ENCODE assay signal across 35 cellular contexts in the genomic region with DNA sequence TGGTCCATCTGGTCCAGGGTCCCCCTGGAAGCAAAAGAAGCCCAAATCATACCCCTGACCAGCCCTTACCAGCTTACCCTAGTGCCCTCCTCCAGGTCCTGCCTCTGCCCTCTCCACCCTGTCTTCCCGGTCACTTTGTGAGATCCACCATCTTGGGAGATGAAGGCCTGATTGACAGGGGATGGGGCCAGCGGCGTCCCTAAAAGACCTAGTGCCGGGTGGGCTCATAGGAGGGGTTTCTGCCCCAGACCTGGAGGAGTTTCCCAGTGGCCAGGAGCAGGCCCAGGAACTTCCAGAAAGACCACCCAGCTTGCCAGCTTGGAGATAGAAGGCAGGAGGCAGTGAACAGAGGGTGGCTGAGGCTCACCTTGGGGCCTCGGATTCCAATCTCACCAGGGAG. TPM values are rescaled to one million over a fixed set of nuclear protein-coding genes. Genes with fewer than 3 reads are reported as not detected.
A peak's percentile ranks its signal among the peaks of the same experiment; 100 is the strongest.
DNase-seq lines count a peak whose midpoint lies in the region; ATAC-seq, FAIRE-seq and TF ChIP-seq lines count a peak whose summit lies in the region.
"Had no signal": no experiment of that assay in that cellular context is flagged by ENCODE, and none has a peak within 500 bp of the region (broad histone marks: within the 10 kb centered on the region; RNA-seq: fewer than 3 reads in every experiment).

No MANE protein-coding gene starts in this region.

- no peak overlapping the region for H3K4ac ChIP-seq in H1 (replicated peaks; ENCODE audit: insufficient read length, low read depth, low read length)

- 88% methylated on average over 5 of the region's 5 CpGs; no CpG with 5 or more reads in 1 of the 2 experiments for WGBS in H1 (ENCODE audit: extremely low coverage in 1 of 2, insufficient coverage in 1 of 2, insufficient read length in 1 of 2, insufficient replicate concordance in 2 of 2, low coverage in 1 of 2, low lambda C conversion rate in 2 of 2, missing lambda C conversion rate in 1 of 2), 2 experiments

- H3K36me3 ChIP-seq in Karpas-422 (ENCODE audit: insufficient read depth, low read length) (no peaks in the 10 kb centered on the region), H1 (ENCODE audit: control insufficient read depth in 2 of 4, insufficient read depth in 4 of 4, low read length in 3 of 4) (peaks cover 0 to 3% (median 0%) of the 10 kb centered on the region in 4 experiments; a peak in 1 of 8 replicates)
- H3K36me3 ChIP-seq: brain microvascular endothelial cell, esophagus muscularis mucosa, left lung, right atrium auricular region, thoracic aorta, uterus had no signal

- no peak overlapping the region for H2BK5ac ChIP-seq in H1 (ENCODE audit: low read depth, low read length)

- H3K9me3 ChIP-seq in Karpas-422 (ENCODE audit: low read length): no peaks in the 10 kb centered on the region
- no peaks in the 10 kb centered on the region for H3K9me3 ChIP-seq in H1 (ENCODE audit: insufficient read depth in 2 of 2, low read depth in 1 of 2, low read length in 1 of 2)
- H3K9me3 ChIP-seq: esophagus muscularis mucosa, left lung, right atrium auricular region, thoracic aorta, uterus had no signal

- peaks cover 11% of the 10 kb centered on the region for H3K27me3 Mint-ChIP-seq in activated naive CD8-positive, alpha-beta T cell treated with anti-CD3 and anti-CD28 coated beads, Interleukin-2, amount 10 ng/mL, durations not matched to agents 7 days and 5 days
- peaks cover 4% of the 10 kb centered on the region for H3K27me3 Mint-ChIP-seq in activated naive CD8-positive, alpha-beta T cell treated with anti-CD3 and anti-CD28 coated beads for 36 hours
- H3K27me3 Mint-ChIP-seq: memory B cell had no signal

- no peak overlapping the region for H4K5ac ChIP-seq in H1 (ENCODE audit: insufficient read length, low read depth, low read length)

- H2BK12ac ChIP-seq in H1 (ENCODE audit: low read depth, low read length): no peak overlapping the region

- H3K27ac ChIP-seq in Karpas-422 (ENCODE audit: low read length) (no peak overlapping the region), H1 (ENCODE audit: low read depth, low read length) (no peak overlapping the region)
- H3K27ac ChIP-seq: brain microvascular endothelial cell, C4-2B, esophagus muscularis mucosa, left lung, PC-9, right atrium auricular region, thoracic aorta, uterus had no signal

- peak overlapping the region; percentile 70 for H3K27ac Mint-ChIP-seq in activated naive CD8-positive, alpha-beta T cell treated with anti-CD3 and anti-CD28 coated beads, Interleukin-2, amount 10 ng/mL, durations not matched to agents 7 days and 5 days
- H3K27ac Mint-ChIP-seq in activated naive CD8-positive, alpha-beta T cell treated with anti-CD3 and anti-CD28 coated beads for 36 hours: no peak overlapping the region
- H3K27ac Mint-ChIP-seq: activated CD4-positive, alpha-beta T cell treated with anti-CD3 and anti-CD28 coated beads for 36 hours; memory B cell had no signal

- H3K4me3 ChIP-seq in Karpas-422 (ENCODE audit: low read length) (no peak overlapping the region), H1 (ENCODE audit: extremely low read depth in 1 of 4, insufficient read depth in 2 of 4, low read depth in 3 of 4, low read length in 4 of 4) (no peak overlapping the region)
- H3K4me3 ChIP-seq: dorsolateral prefrontal cortex, esophagus muscularis mucosa, left lung, PC-9, right atrium auricular region, smooth muscle cell, thoracic aorta, uterus had no signal

- no peaks in the 10 kb centered on the region for H3K79me1 ChIP-seq in H1 (ENCODE audit: low read depth, low read length)

- no peak overlapping the region for H2BK15ac ChIP-seq in H1 (ENCODE audit: low read length)

- POLR2A ChIA-PET in activated naive CD8-positive, alpha-beta T cell treated with anti-CD3 and anti-CD28 coated beads, Interleukin-2, amount 10 ng/mL, durations not matched to agents 7 days and 5 days (lab: Charles Lee): interaction anchor here (0.6 kb wide), 1 partner anchor 20 kb away, joined by 3 read pairs; no protein-coding TSS in a partner anchor
- POLR2A ChIA-PET in H1 (lab: Charles Lee; ENCODE audit: partially characterized antibody): interaction anchor here (1.5 kb wide), 1 partner anchor 20 kb away, joined by 7 read pairs; no protein-coding TSS in a partner anchor

- H3K4me2 ChIP-seq in Karpas-422 (ENCODE audit: low read depth, low read length, poor library complexity, severe bottlenecking) (no peak overlapping the region), H1 (ENCODE audit: insufficient read depth in 1 of 2, low read depth in 2 of 2, low read length in 2 of 2) (no peak overlapping the region)
- H3K4me2 ChIP-seq: PC-9, smooth muscle cell had no signal

- H3K9me3 Mint-ChIP-seq in activated naive CD8-positive, alpha-beta T cell treated with anti-CD3 and anti-CD28 coated beads, Interleukin-2, amount 10 ng/mL, durations not matched to agents 7 days and 5 days: no peaks in the 10 kb centered on the region
- H3K9me3 Mint-ChIP-seq in activated naive CD8-positive, alpha-beta T cell treated with anti-CD3 and anti-CD28 coated beads for 36 hours: no peaks in the 10 kb centered on the region
- H3K9me3 Mint-ChIP-seq: memory B cell; neural crest cell; stimulated activated naive CD8-positive, alpha-beta T cell treated with anti-CD3 and anti-CD28 coated beads, Interleukin-15, amount 100 ng/mL, for 72 hours had no signal

- no peaks in the 10 kb centered on the region for H4K20me1 ChIP-seq in Karpas-422 (ENCODE audit: insufficient read depth, low read depth, low read length)
- H4K20me1 ChIP-seq in H1 (replicated peaks in 1 of 2; ENCODE audit: control insufficient read depth in 1 of 2, insufficient read depth in 2 of 2, low read length in 2 of 2): peaks cover 0 to 3% of the 10 kb centered on the region in 2 experiments

- H3K18ac ChIP-seq in H1 (ENCODE audit: extremely low read depth, low read length): no peak overlapping the region

- H3K36me3 Mint-ChIP-seq in activated naive CD8-positive, alpha-beta T cell treated with anti-CD3 and anti-CD28 coated beads, Interleukin-2, amount 10 ng/mL, durations not matched to agents 7 days and 5 days: no peaks in the 10 kb centered on the region
- no peaks in the 10 kb centered on the region for H3K36me3 Mint-ChIP-seq in activated naive CD8-positive, alpha-beta T cell treated with anti-CD3 and anti-CD28 coated beads for 36 hours
- H3K36me3 Mint-ChIP-seq: memory B cell had no signal

- H3K79me2 ChIP-seq in Karpas-422 (ENCODE audit: low read length) (no peaks in the 10 kb centered on the region), H1 (ENCODE audit: control insufficient read depth in 1 of 2, insufficient read depth in 2 of 2, low read length in 2 of 2) (no peaks in the 10 kb centered on the region)

- no peak for DNase-seq in activated naive CD8-positive, alpha-beta T cell treated with anti-CD3 and anti-CD28 coated beads, Interleukin-2, amount 10 ng/mL, durations not matched to agents 7 days and 5 days
- no peak for DNase-seq in activated naive CD8-positive, alpha-beta T cell treated with anti-CD3 and anti-CD28 coated beads for 36 hours
- peak; percentile 35 for DNase-seq in Karpas-422
- DNase-seq in H1 (ENCODE audit: low read depth in 1 of 2, low spot score in 2 of 2): no peak
- no peak for DNase-seq in GM03348 (ENCODE audit: low spot score)
- DNase-seq in DMS79 (lab: John Stamatoyannopoulos, UW): no peak
- no peak for DNase-seq in omental fat pad (ENCODE audit: low spot score)
- DNase-seq: brain microvascular endothelial cell; cerebellar nuclear complex; DMS79 treated with DMSO at 0.1 percent for 48 hours; foreskin fibroblast; GDM1; islet precursor cell; Kasumi-1; NCI-H1436; NCI-H2081 treated with DMSO at 0.1 percent for 48 hours; NCI-H2227 treated with DMSO at 0.1 percent for 48 hours; NCI-H526; NK-92 treated with Interleukin-12 subunit alpha and Interleukin-12 subunit beta, amount 100 ng/mL, for 24 hours; uterus had no signal

- TF ChIP-seq CTCF in H1 (IDR thresholded peaks at IDR 0.05; ENCODE audit: control extremely low read depth in 1 of 3, insufficient read depth in 1 of 3, low read depth in 1 of 3, low read length in 3 of 3) (no peak), omental fat pad (IDR thresholded peaks at IDR 0.05) (no peak)

- no peak overlapping the region for H2BK20ac ChIP-seq in H1 (ENCODE audit: low read length)

- peaks cover 18% of the 10 kb centered on the region for H3K4me1 Mint-ChIP-seq in activated naive CD8-positive, alpha-beta T cell treated with anti-CD3 and anti-CD28 coated beads, Interleukin-2, amount 10 ng/mL, durations not matched to agents 7 days and 5 days
- H3K4me1 Mint-ChIP-seq in activated naive CD8-positive, alpha-beta T cell treated with anti-CD3 and anti-CD28 coated beads for 36 hours: peaks cover 17% of the 10 kb centered on the region

- no peak overlapping the region for H2AK5ac ChIP-seq in H1 (ENCODE audit: low read depth, low read length)

- H3K4me3 Mint-ChIP-seq in activated naive CD8-positive, alpha-beta T cell treated with anti-CD3 and anti-CD28 coated beads, Interleukin-2, amount 10 ng/mL, durations not matched to agents 7 days and 5 days: no peak overlapping the region
- H3K4me3 Mint-ChIP-seq in activated naive CD8-positive, alpha-beta T cell treated with anti-CD3 and anti-CD28 coated beads for 36 hours: no peak overlapping the region
- H3K4me3 Mint-ChIP-seq: activated CD4-positive, alpha-beta T cell treated with anti-CD3 and anti-CD28 coated beads for 36 hours; neural crest cell had no signal

- no peak for ATAC-seq in activated naive CD8-positive, alpha-beta T cell treated with anti-CD3 and anti-CD28 coated beads, Interleukin-2, amount 10 ng/mL, durations not matched to agents 7 days and 5 days (ENCODE audit: low read depth)
- ATAC-seq in omental fat pad (ENCODE audit: low FRiP score): no peak
- ATAC-seq: activated CD4-positive, alpha-beta T cell treated with anti-CD3 and anti-CD28 coated beads for 36 hours; Right ventricle myocardium inferior; SK-N-SH treated with all-trans-retinoic acid at 6 μM for 48 hours; stimulated activated naive CD8-positive, alpha-beta T cell treated with anti-CD3 and anti-CD28 coated beads, Interleukin-15, amount 100 ng/mL, for 72 hours had no signal

- H3K27me3 ChIP-seq in Karpas-422 (ENCODE audit: low read length) (no peaks in the 10 kb centered on the region; the same call in 1 of the 2 replicates), H1 (replicated peaks in 1 of 4; ENCODE audit: control insufficient read depth in 3 of 4, extremely low read depth in 1 of 4, insufficient read depth in 3 of 4, low read length in 3 of 4) (peaks cover 12 to 33% (median 29%) of the 10 kb centered on the region in 4 experiments)

- peak overlapping the region; percentile 47; the same call in 1 of the 2 replicates for H4K8ac ChIP-seq in H1 (ENCODE audit: extremely low read depth, insufficient read depth, low read length)

- no peak overlapping the region for H2BK120ac ChIP-seq in H1 (replicated peaks; ENCODE audit: low read depth, low read length)

- no peak overlapping the region for H3K9ac ChIP-seq in Karpas-422 (ENCODE audit: low read length)
- H3K9ac ChIP-seq in H1 (replicated peaks in 1 of 4; ENCODE audit: extremely low read depth in 1 of 4, low read depth in 3 of 4, low read length in 3 of 4): no peak overlapping the region

- no peak overlapping the region for H3K23ac ChIP-seq in H1 (ENCODE audit: insufficient read length)

- CTCF ChIA-PET in H1 (lab: Charles Lee; ENCODE audit: partially characterized antibody): interaction anchor here (0.8 to 2.7 kb wide), 11 partner anchors 11 to 234 kb away, joined by 3 to 13 read pairs (median 4); no protein-coding TSS in a partner anchor

- H3K9me2 ChIP-seq in Karpas-422 (replicated peaks; ENCODE audit: insufficient read depth, low read length): no peaks in the 10 kb centered on the region

- peaks cover 56% of the 10 kb centered on the region for H3K4me1 ChIP-seq in Karpas-422 (ENCODE audit: low read length)
- peaks cover 8 to 16% (median 11%) of the 10 kb centered on the region in 4 experiments for H3K4me1 ChIP-seq in H1 (replicated peaks in 1 of 4; ENCODE audit: control insufficient read depth in 3 of 4, insufficient read depth in 4 of 4, low read length in 3 of 4)

- TF ChIP-seq POLR2A in H1 (IDR thresholded peaks at IDR 0.05; ENCODE audit: control extremely low read depth in 1 of 2, low read depth in 2 of 2, low read length in 2 of 2): no peak

- no peak for TF ChIP-seq RAD21 in H1 (IDR thresholded peaks at IDR 0.05 in 1 of 2, conservative IDR thresholded peaks at IDR 0.05 in 1 of 2; ENCODE audit: low read depth in 2 of 2, low read length in 2 of 2)

- no peak overlapping the region for H3K14ac ChIP-seq in H1 (ENCODE audit: insufficient read length)

- no peak overlapping the region for H2AFZ ChIP-seq in Karpas-422 (ENCODE audit: low read length)
- H2AFZ ChIP-seq in H1 (ENCODE audit: low read length): no peak overlapping the region
- H2AFZ ChIP-seq: PC-9 had no signal

- no peak overlapping the region for H4K91ac ChIP-seq in H1 (replicated peaks; ENCODE audit: insufficient read length, low read length)

- peaks cover 12% of the 10 kb centered on the region; the same call in 1 of the 2 replicates for H3K23me2 ChIP-seq in H1 (ENCODE audit: low read depth, low read length)

- H3K56ac ChIP-seq in H1 (replicated peaks; ENCODE audit: insufficient read length, low read depth, low read length): no peak overlapping the region

- no peak for TF ChIP-seq EP300 in H1 (IDR thresholded peaks at IDR 0.05; ENCODE audit: borderline replicate concordance in 1 of 2, low read depth in 2 of 2, low read length in 2 of 2)

- FAIRE-seq in H1 (lab: Jason Lieb, UNC): no peak
- FAIRE-seq: endometrium had no signal

RNA-seq across cellular contexts. Expression of a gene that starts 5.4 kb away (rescaled TPM):
- 1 to 10 TPM; 6.0 to 7.2 TPM for total RNA-seq in activated naive CD8-positive, alpha-beta T cell treated with anti-CD3 and anti-CD28 coated beads, Interleukin-2, amount 10 ng/mL, durations not matched to agents 7 days and 5 days
- 1 to 10 TPM; 2.5 to 3.0 TPM for total RNA-seq in activated naive CD8-positive, alpha-beta T cell treated with anti-CD3 and anti-CD28 coated beads for 36 hours
- total RNA-seq in Karpas-422 (2014; rRNA removed; shearing (Covaris generic); ENCODE audit: low replicate concordance): 7.9 and 28.2 TPM in 2 replicates
- 2.7 and 3.2 TPM in 2 replicates for total RNA-seq in H1 (2021; fragmentation: NEBNext Ultra II Directional; extraction: Animal tissue kit (Norgen Biotek cat#: 25700))
- polyA plus RNA-seq in H1 (2011; rRNA removed): 3.3 and 3.7 TPM in 2 replicates
- 3.6 TPM for polyA plus RNA-seq in H1 (2011; cell fraction: cytosol; rRNA removed)
- 20.4 TPM for polyA plus RNA-seq in H1 (2011; cell fraction: nucleus; rRNA removed)
- polyA plus RNA-seq in H1 (2012, experiment 1 of 2): 4.1 to 5.4 TPM (median 5.3 TPM) in 4 replicates
- polyA plus RNA-seq in H1 (2012, experiment 2 of 2): 6.8 TPM
- 3.5 TPM for polyA plus RNA-seq in H1 (2013, experiment 1 of 2)
- 3.2 TPM for polyA plus RNA-seq in H1 (2013, experiment 2 of 2)
- polyA minus RNA-seq in H1 (2011; rRNA and poly(A)+ RNA removed): 0.54 and 0.63 TPM in 2 replicates
- polyA minus RNA-seq in H1 (2011; cell fraction: cytosol; rRNA and poly(A)+ RNA removed): 1.7 TPM
- polyA minus RNA-seq in H1 (2011; cell fraction: nucleus; rRNA and poly(A)+ RNA removed): 1.7 TPM
- 10 to 100 TPM in 2 of 4 donors, 1 to 10 TPM in 2; 1.6 to 15.6 (median 9.0) TPM for total RNA-seq in omental fat pad

RNA-seq across cellular contexts. Expression of a gene that starts 53.7 kb away (rescaled TPM):
- 10 to 100 TPM; 20.6 to 21.2 TPM for total RNA-seq in activated naive CD8-positive, alpha-beta T cell treated with anti-CD3 and anti-CD28 coated beads, Interleukin-2, amount 10 ng/mL, durations not matched to agents 7 days and 5 days
- 10 to 100 TPM; 39.6 to 41.0 TPM for total RNA-seq in activated naive CD8-positive, alpha-beta T cell treated with anti-CD3 and anti-CD28 coated beads for 36 hours
- total RNA-seq in Karpas-422 (2014; rRNA removed; shearing (Covaris generic); ENCODE audit: low replicate concordance): 22.0 and 50.9 TPM in 2 replicates
- 41.5 and 42.9 TPM in 2 replicates for total RNA-seq in H1 (2021; fragmentation: NEBNext Ultra II Directional; extraction: Animal tissue kit (Norgen Biotek cat#: 25700))
- polyA plus RNA-seq in H1 (2011; rRNA removed): 7.9 and 12.7 TPM in 2 replicates
- polyA plus RNA-seq in H1 (2011; cell fraction: cytosol; rRNA removed): 15.7 TPM
- polyA plus RNA-seq in H1 (2011; cell fraction: nucleus; rRNA removed): 5.6 TPM
- 15.9 to 30.3 TPM (median 18.2 TPM) in 4 replicates for polyA plus RNA-seq in H1 (2012, experiment 1 of 2)
- 2.7 TPM for polyA plus RNA-seq in H1 (2012, experiment 2 of 2)
- 58.1 TPM for polyA plus RNA-seq in H1 (2013, experiment 1 of 2)
- 63.2 TPM for polyA plus RNA-seq in H1 (2013, experiment 2 of 2)
- 15.8 and 18.8 TPM in 2 replicates for polyA minus RNA-seq in H1 (2011; rRNA and poly(A)+ RNA removed)
- 25.6 TPM for polyA minus RNA-seq in H1 (2011; cell fraction: cytosol; rRNA and poly(A)+ RNA removed)
- 12.8 TPM for polyA minus RNA-seq in H1 (2011; cell fraction: nucleus; rRNA and poly(A)+ RNA removed)
- 10 to 100 TPM; 34.8 to 38.3 (median 36.2) TPM for total RNA-seq in omental fat pad
